ENCODE assay signal across 7 cellular contexts in genomic region chr22:20687356-20688172, GRCh38.
DNase-seq lines count a peak whose midpoint lies in the region; ATAC-seq, FAIRE-seq and TF ChIP-seq lines count a peak whose summit lies in the region.
"Not testable (repeated sequence)": the region's sequence is repeated elsewhere in the genome, so short reads cannot be mapped to it uniquely, and the experiment has no call there.

No MANE protein-coding gene starts in this region.

- not testable (repeated sequence) for TF ChIP-seq POLR2A in K562 (conservative IDR thresholded peaks at IDR 0.05); esophagus muscularis mucosa (IDR thresholded peaks at IDR 0.05; ENCODE audit: low read depth); HepG2 (IDR thresholded peaks at IDR 0.05; ENCODE audit: insufficient read depth in 1 of 2, low read depth in 2 of 2, low read length in 2 of 2)

- H3K36me3 ChIP-seq in K562 (ENCODE audit: control insufficient read depth, insufficient read depth, low read length); esophagus muscularis mucosa; HepG2 (replicated peaks in 1 of 2; ENCODE audit: control insufficient read depth in 1 of 2, insufficient read depth in 2 of 2, low read length in 2 of 2): not testable (repeated sequence)

- peak overlapping the region; percentile 2; the same call in 1 of the 2 replicates for H3K4me2 ChIP-seq in K562 (ENCODE audit: insufficient read depth, low read length)
- H3K4me2 ChIP-seq in HepG2 (ENCODE audit: low read depth, low read length): not testable (repeated sequence)

- not testable (repeated sequence) for H3K36me3 Mint-ChIP-seq in osteocyte (ENCODE audit: unreplicated experiment)

- BruUV-seq in K562 (replicated peaks; lab: Mats Ljungman, UMichigan); HepG2 (replicated peaks; lab: Mats Ljungman, UMichigan): not testable (repeated sequence)

- not testable (repeated sequence) for H3K4me3 ChIP-seq in K562; esophagus muscularis mucosa; HepG2 (replicated peaks in 1 of 3; ENCODE audit: insufficient read depth in 1 of 3, low read depth in 2 of 3, low read length in 3 of 3)

- not testable (repeated sequence) for H3K79me2 ChIP-seq in K562 (ENCODE audit: control insufficient read depth, insufficient read depth, low read length); HepG2 (ENCODE audit: insufficient read depth, low read length)

- in situ Hi-C loops in K562 (cut with MboI): loop anchor here (5.0 to 25.0 kb wide), 3 partner anchors 275 to 1955 kb away; partner anchors contain the start of genes CCDC188 and GGTLC2
- in situ Hi-C loops in HepG2 (cut with HindIII; ENCODE audit: extremely low pct_ligation_motif_present, low pct_unique_long_range_greater_than_20kb): not testable (repeated sequence)

- H3K4me1 Mint-ChIP-seq in osteocyte (ENCODE audit: unreplicated experiment): not testable (repeated sequence)

- H3K27ac Mint-ChIP-seq in osteocyte (ENCODE audit: unreplicated experiment): not testable (repeated sequence)

- H3K9me3 Mint-ChIP-seq in osteocyte (ENCODE audit: unreplicated experiment): not testable (repeated sequence)

- not testable (repeated sequence) for H3K27ac ChIP-seq in K562 (ENCODE audit: extremely low read depth, low read depth, low read length); esophagus muscularis mucosa (replicated peaks in 1 of 4); HepG2 (ENCODE audit: extremely low read length, insufficient read depth, low read length)

- not testable (repeated sequence) for TF ChIP-seq EP300 in K562 (IDR thresholded peaks at IDR 0.05; ENCODE audit: low read length); esophagus muscularis mucosa (IDR thresholded peaks at IDR 0.05); HepG2 (IDR thresholded peaks at IDR 0.05; ENCODE audit: low read depth in 2 of 2, low read length in 2 of 2); HepG2 (CRISPR knock-in tag; IDR thresholded peaks at IDR 0.05; ENCODE audit: borderline replicate concordance)

- POLR2A ChIA-PET in K562 (lab: Yijun Ruan, JAX): interaction anchor here (0.6 to 1.1 kb wide), 4 partner anchors 10 to 72 kb away, joined by 3 to 5 read pairs (median 4); no protein-coding TSS in a partner anchor
- POLR2A ChIA-PET in HepG2 (lab: Yijun Ruan, JAX): not testable (repeated sequence)

- TF ChIP-seq CTCF in K562 (IDR thresholded peaks at IDR 0.05 in 2 of 3, conservative IDR thresholded peaks at IDR 0.05 in 1 of 3; ENCODE audit: insufficient read depth in 2 of 3, low read depth in 1 of 3, low read length in 3 of 3); esophagus muscularis mucosa (IDR thresholded peaks at IDR 0.05); HepG2 (CRISPR knock-in tag; IDR thresholded peaks at IDR 0.05); osteocyte (IDR thresholded peaks at IDR 0.05): not testable (repeated sequence)

- not testable (repeated sequence) for H3K4me3 Mint-ChIP-seq in osteocyte (ENCODE audit: unreplicated experiment)

- not testable (repeated sequence) for TF ChIP-seq RAD21 in K562 (CRISPR knock-in tag; conservative IDR thresholded peaks at IDR 0.05 in 1 of 2, IDR thresholded peaks at IDR 0.05 in 1 of 2); HepG2 (CRISPR knock-in tag; IDR thresholded peaks at IDR 0.05)

- H3K9ac ChIP-seq in K562 (ENCODE audit: insufficient read depth in 1 of 2, low read depth in 2 of 2, low read length in 2 of 2); HepG2 (ENCODE audit: insufficient read depth, low read depth, low read length): not testable (repeated sequence)

- H3K9me3 ChIP-seq in K562 (replicated peaks; ENCODE audit: control insufficient read depth, insufficient read depth, low read depth, low read length); esophagus muscularis mucosa; HepG2 (ENCODE audit: low read length): not testable (repeated sequence)

- WGBS in K562 (ENCODE audit: insufficient coverage, low coverage, missing lambda C conversion rate): 71% methylated on average over 29 of the region's 29 CpGs
- WGBS in esophagus muscularis mucosa: 95% methylated on average over 29 of the region's 29 CpGs
- 80% methylated on average over 29 of the region's 29 CpGs for WGBS in HepG2 (ENCODE audit: low lambda C conversion rate)

- not testable (repeated sequence) for H3K9me1 ChIP-seq in K562 (ENCODE audit: control insufficient read depth, insufficient read depth, low read length)

- not testable (repeated sequence) for FAIRE-seq in K562 (lab: Jason Lieb, UNC)
- FAIRE-seq in HepG2 (lab: Jason Lieb, UNC): peak; percentile 18

- H3K4me1 ChIP-seq in K562 (replicated peaks in 1 of 2; ENCODE audit: control insufficient read depth in 2 of 2, insufficient read depth in 2 of 2, low read length in 2 of 2): peaks cover 3 to 16% of the 10 kb centered on the region in 2 experiments; a peak in 2 of 5 replicates
- H3K4me1 ChIP-seq in esophagus muscularis mucosa; HepG2 (ENCODE audit: insufficient read depth, low read length): not testable (repeated sequence)

- H2AFZ ChIP-seq in K562 (ENCODE audit: low read depth, low read length): peak overlapping the region; percentile 83
- not testable (repeated sequence) for H2AFZ ChIP-seq in HepG2 (ENCODE audit: low read length)

- H4K20me1 ChIP-seq in K562 (replicated peaks; ENCODE audit: control insufficient read depth, insufficient read depth, low read length); HepG2 (ENCODE audit: insufficient read depth, low read length): not testable (repeated sequence)

- CTCF ChIA-PET in K562 (lab: Yijun Ruan, JAX; ENCODE audit: low intra/inter-chr PET ratio); HepG2 (lab: Yijun Ruan, JAX; ENCODE audit: low intra/inter-chr PET ratio, low total read pairs): not testable (repeated sequence)

- not testable (repeated sequence) for H3K27me3 Mint-ChIP-seq in osteocyte (ENCODE audit: unreplicated experiment)

- ATAC-seq in K562, HepG2: not testable (repeated sequence)

- DNase-seq in activated CD8-positive, alpha-beta memory T cell treated with anti-CD3 and anti-CD28 coated beads for 24 hours: peak; percentile 24
- not testable (repeated sequence) for DNase-seq in K562 (ENCODE audit: extremely low read depth in 1 of 4, low spot score in 3 of 4); HepG2 (ENCODE audit: low spot score)
- DNase-seq in esophagus muscularis mucosa (ENCODE audit: extremely low spot score) (peak; percentile 10), mesenteric fat pad (ENCODE audit: low spot score) (peak; percentile 18), osteocyte (ENCODE audit: extremely low spot score, unreplicated experiment) (peak; percentile 49), posterior vena cava (ENCODE audit: low spot score) (peak; percentile 31)

- intact Hi-C loops in K562 (cut with micrococcal nuclease); esophagus muscularis mucosa (cut with DNase I); HepG2 (cut with micrococcal nuclease; ENCODE audit: unreplicated experiment); posterior vena cava (cut with DNase I): not testable (repeated sequence)

- H3K27me3 ChIP-seq in K562 (ENCODE audit: control insufficient read depth in 2 of 2, insufficient read depth in 2 of 2, low read length in 2 of 2); esophagus muscularis mucosa; HepG2 (ENCODE audit: control insufficient read depth in 1 of 2, insufficient read depth in 2 of 2, low read length in 2 of 2): not testable (repeated sequence)

TF ChIP-seq in K562, 482 proteins besides CTCF, POLR2A, EP300 and RAD21 (continues in another document):
- peak; percentile 37; the same call in 1 of the 2 replicates for TF ChIP-seq TFAP4 (CRISPR knock-in tag; IDR thresholded peaks at IDR 0.05; ENCODE audit: borderline replicate concordance)
- peak; percentile 62; the same call in 1 of the 2 replicates for TF ChIP-seq IRF2 (CRISPR knock-in tag; IDR thresholded peaks at IDR 0.05)
- TF ChIP-seq NR3C1 (CRISPR knock-in tag; IDR thresholded peaks at IDR 0.05): 0 out of 2 replicates have a peak, but pooled peaks have one; percentile 63
- TF ChIP-seq ZNF282 (CRISPR knock-in tag; IDR thresholded peaks at IDR 0.05): 0 out of 2 replicates have a peak, but pooled peaks have one; percentile 78
- 0 out of 2 replicates have a peak, but pooled peaks have one; percentile 40 for TF ChIP-seq ZNF124 (CRISPR knock-in tag; IDR thresholded peaks at IDR 0.05)
